ENCODE assay signal across 14 cellular contexts in the genomic region with DNA sequence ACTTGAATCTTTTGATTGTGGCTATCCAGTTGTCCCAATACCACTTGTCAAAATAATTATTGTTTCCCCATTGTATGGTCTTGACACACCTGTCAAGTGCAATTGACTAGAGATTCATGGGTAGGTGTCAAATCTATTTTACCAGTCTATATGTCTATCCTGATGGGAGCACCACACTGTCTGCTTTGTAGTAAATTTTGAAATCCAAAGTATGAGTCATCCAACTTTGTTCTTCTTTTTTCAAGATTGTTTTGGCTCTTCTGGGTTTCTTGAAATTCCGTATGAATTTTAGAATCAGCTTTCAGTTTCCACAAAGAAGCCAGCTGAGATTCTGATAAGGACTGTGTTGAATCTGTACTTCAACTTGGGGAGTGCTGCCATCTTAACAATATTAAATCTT.
DNase-seq lines count a peak whose midpoint lies in the region; ATAC-seq, FAIRE-seq and TF ChIP-seq lines count a peak whose summit lies in the region.
"Had no signal": no experiment of that assay in that cellular context is flagged by ENCODE, and none has a peak within 500 bp of the region (broad histone marks: within the 10 kb centered on the region; RNA-seq: fewer than 3 reads in every experiment).

No MANE protein-coding gene starts in this region.

- H3K27me3 ChIP-seq in astrocyte (ENCODE audit: insufficient read depth, low read length), result no peaks in the 10 kb centered on the region

- intact Hi-C loops in lower leg skin (cut with DNase I; ENCODE audit: low total_unique reads), result no loop called here

- peak; percentile 93 for FAIRE-seq in astrocyte (lab: Jason Lieb, UNC)

- no peak for TF ChIP-seq POLR2A in lower leg skin (IDR thresholded peaks at IDR 0.05)

- peaks cover 21% of the 10 kb centered on the region for H3K4me1 Mint-ChIP-seq in astrocyte (ENCODE audit: low read depth, unreplicated experiment)

- no peaks in the 10 kb centered on the region for H3K27me3 Mint-ChIP-seq in astrocyte (ENCODE audit: low read depth, unreplicated experiment)
- H3K27me3 Mint-ChIP-seq: central memory CD8-positive, alpha-beta T cell had no signal

- no peak overlapping the region for H3K4me2 ChIP-seq in astrocyte (ENCODE audit: low read length)

- ATAC-seq in GM18502 (IDR thresholded peaks at IDR 0.05; ENCODE audit: poor library complexity, unreplicated experiment), result no peak
- ATAC-seq: activated T-cell treated with anti-CD3 and anti-CD28 coated beads, Interleukin-2, amount 50 U/mL, for 4 hours had no signal

- peaks cover 66% of the 10 kb centered on the region for H3K79me2 ChIP-seq in astrocyte (ENCODE audit: insufficient read depth, low read length)

- no peak overlapping the region for H3K9ac ChIP-seq in astrocyte (ENCODE audit: low read length)

- no peaks in the 10 kb centered on the region for H3K36me3 ChIP-seq in astrocyte (ENCODE audit: insufficient read depth, low read length)

- no peak overlapping the region for H2AFZ ChIP-seq in astrocyte (ENCODE audit: low read depth, low read length)

- peak overlapping the region; percentile 48 for H3K27ac Mint-ChIP-seq in astrocyte (ENCODE audit: unreplicated experiment)

- 8 to 15% methylated on average over 1 of the region's 1 CpG for WGBS in lower leg skin, 2 donors

- no peaks in the 10 kb centered on the region for H3K4me1 ChIP-seq in astrocyte (ENCODE audit: insufficient read depth, low read length)

- no peaks in the 10 kb centered on the region for H3K9me3 ChIP-seq in astrocyte (ENCODE audit: insufficient read depth, low read depth, low read length)

- H3K27ac ChIP-seq in astrocyte (ENCODE audit: low read depth, low read length), result no peak overlapping the region

- H3K9me3 Mint-ChIP-seq in astrocyte (ENCODE audit: unreplicated experiment), result no peaks in the 10 kb centered on the region
- H3K9me3 Mint-ChIP-seq: activated T-cell treated with anti-CD3 and anti-CD28 coated beads, Interleukin-2, amount 50 U/mL, for 4 hours; central memory CD8-positive, alpha-beta T cell had no signal

- peak; percentile 14 for DNase-seq in AG09309 (ENCODE audit: low read depth)
- peak; percentile 77 for DNase-seq in LHCN-M2 (ENCODE audit: low read depth)
- DNase-seq in astrocyte (ENCODE audit: low read depth), result peak; percentile 57
- DNase-seq in iris pigment epithelial cell (ENCODE audit: low read depth), result peak; percentile 80
- no peak for DNase-seq in lower leg skin (ENCODE audit: low spot score in 2 of 2)
- DNase-seq in NCI-H2107 (lab: John Stamatoyannopoulos, UW), result no peak
- no peak for DNase-seq in NCI-H1105 (lab: John Stamatoyannopoulos, UW)
- DNase-seq: activated CD4-positive, CD25-positive, alpha-beta regulatory T cell; activated T-cell treated with anti-CD3 and anti-CD28 coated beads, Interleukin-2, amount 50 U/mL, for 4 hours; hypothalamus; NCI-H1694; stimulated activated naive CD4-positive, alpha-beta T cell had no signal

- no peak for TF ChIP-seq CTCF in AG09309 (IDR thresholded peaks at IDR 0.05; ENCODE audit: control insufficient read depth, insufficient read depth, low read depth, low read length, missing control alignments)
- no peak for TF ChIP-seq CTCF in astrocyte (IDR thresholded peaks at IDR 0.05; ENCODE audit: insufficient read depth, low read depth, low read length)
- no peak for TF ChIP-seq CTCF in lower leg skin (IDR thresholded peaks at IDR 0.05)

- no peaks in the 10 kb centered on the region for H3K36me3 Mint-ChIP-seq in astrocyte (ENCODE audit: low read depth, unreplicated experiment)

- peaks cover 46% of the 10 kb centered on the region for H4K20me1 ChIP-seq in astrocyte (ENCODE audit: insufficient read depth, low read length)

- H3K4me3 ChIP-seq in AG09309 (ENCODE audit: control insufficient read depth, low read depth, low read length) (no peak overlapping the region), astrocyte (ENCODE audit: insufficient read depth, low read depth, low read length) (no peak overlapping the region), lower leg skin (ENCODE audit: low read depth, poor library complexity, severe bottlenecking) (no peak overlapping the region)

- H3K4me3 Mint-ChIP-seq in astrocyte (ENCODE audit: unreplicated experiment), result no peak overlapping the region
- H3K4me3 Mint-ChIP-seq: activated T-cell treated with anti-CD3 and anti-CD28 coated beads, Interleukin-2, amount 50 U/mL, for 4 hours; central memory CD8-positive, alpha-beta T cell had no signal

Comparison
In these comparisons a context has a peak if more than half of its experiments do, and no peak if none do; other contexts are left out.
1. DNase-seq: peak in AG09309 (single experiment), LHCN-M2 (single experiment), astrocyte (single experiment) and iris pigment epithelial cell (single experiment); none in lower leg skin (0 of 2), NCI-H2107 (single experiment) and NCI-H1105 (single experiment).